In genomic region chr17:1107777-1108559, GRCh38 we compare ENCODE assay signal across 8 cellular contexts.
DNase-seq lines count a peak whose midpoint lies in the region; ATAC-seq and TF ChIP-seq lines count a peak whose summit lies in the region.

No MANE protein-coding gene starts in this region.

- H3K9ac ChIP-seq in Karpas-422 (ENCODE audit: low read length) (no peak overlapping the region; the same call in 1 of the 2 replicates), colonic mucosa (ENCODE audit: low read depth in 2 of 2, low read length in 2 of 2) (peak overlapping the region; percentile 84 to 95), mesendoderm (ENCODE audit: low read length) (peak overlapping the region; percentile 86)

- no peak overlapping the region for H2BK15ac ChIP-seq in mesendoderm (replicated peaks; ENCODE audit: low read depth)

- no peak overlapping the region for H4K8ac ChIP-seq in mesendoderm (ENCODE audit: low read depth, low read length)

- H3K79me2 ChIP-seq in Karpas-422 (ENCODE audit: low read length) (peaks cover 88% of the 10 kb centered on the region), mesendoderm (ENCODE audit: control insufficient read depth, insufficient read depth, low read length) (no peaks in the 10 kb centered on the region)

- DNase-seq in AG10803 (ENCODE audit: low read depth), result no peak
- DNase-seq in Karpas-422, result no peak
- peak; percentile 81 for DNase-seq in colonic mucosa
- no peak for DNase-seq in mesendoderm
- DNase-seq in uterus, result no peak
- no peak for DNase-seq in NCI-H345 (lab: John Stamatoyannopoulos, UW)

- ATAC-seq in GM18873 (IDR thresholded peaks at IDR 0.05; ENCODE audit: low FRiP score, unreplicated experiment) (no peak), HG03135 (IDR thresholded peaks at IDR 0.05; ENCODE audit: unreplicated experiment) (no peak)

- TF ChIP-seq CTCF in AG10803 (conservative IDR thresholded peaks at IDR 0.05; ENCODE audit: low read length) (no peak), colonic mucosa (IDR thresholded peaks at IDR 0.05) (no peak), uterus (IDR thresholded peaks at IDR 0.05) (no peak)

- intact Hi-C loops in colonic mucosa (cut with DNase I), result no loop called here
- intact Hi-C loops in uterus (cut with DNase I; ENCODE audit: low total_unique reads), result no loop called here

- no peak overlapping the region for H4K5ac ChIP-seq in mesendoderm (ENCODE audit: low read length)

- no peaks in the 10 kb centered on the region for H3K9me2 ChIP-seq in Karpas-422 (replicated peaks; ENCODE audit: insufficient read depth, low read length)

- H2BK120ac ChIP-seq in mesendoderm (ENCODE audit: low read depth, low read length), result no peak overlapping the region

- no peaks in the 10 kb centered on the region for H3K9me3 ChIP-seq in Karpas-422 (ENCODE audit: low read length)
- no peaks in the 10 kb centered on the region for H3K9me3 ChIP-seq in colonic mucosa
- H3K9me3 ChIP-seq in uterus, result no peaks in the 10 kb centered on the region

- H3K4me2 ChIP-seq in Karpas-422 (ENCODE audit: low read depth, low read length, poor library complexity, severe bottlenecking) (peak overlapping the region; percentile 85), mesendoderm (ENCODE audit: low read length) (peak overlapping the region; percentile 89)

- no peak overlapping the region for H2BK5ac ChIP-seq in mesendoderm (ENCODE audit: low read length)

- no peak overlapping the region for H2AK5ac ChIP-seq in mesendoderm (ENCODE audit: low read length)

- H3K36me3 ChIP-seq in Karpas-422 (ENCODE audit: insufficient read depth, low read length) (peaks cover 9% of the 10 kb centered on the region; the same call in 1 of the 2 replicates), colonic mucosa (no peaks in the 10 kb centered on the region), mesendoderm (ENCODE audit: control insufficient read depth, insufficient read depth, low read length) (no peaks in the 10 kb centered on the region), uterus (no peaks in the 10 kb centered on the region)

- H3K4ac ChIP-seq in mesendoderm (ENCODE audit: low read depth, low read length), result no peak overlapping the region

- peak overlapping the region; percentile 79 for H3K4me3 ChIP-seq in AG10803 (ENCODE audit: low read length)
- H3K4me3 ChIP-seq in Karpas-422 (ENCODE audit: low read length), result peak overlapping the region; percentile 67
- peak overlapping the region; percentile 80 for H3K4me3 ChIP-seq in colonic mucosa
- H3K4me3 ChIP-seq in mesendoderm (ENCODE audit: low read length), result peak overlapping the region; percentile 28
- H3K4me3 ChIP-seq in uterus, result peak overlapping the region; percentile 43 to 80

- H3K56ac ChIP-seq in mesendoderm (ENCODE audit: low read length), result peak overlapping the region; percentile 96

- H3K18ac ChIP-seq in mesendoderm (ENCODE audit: low read length), result no peak overlapping the region

- H3K23ac ChIP-seq in mesendoderm (ENCODE audit: low read length), result no peak overlapping the region

- H4K20me1 ChIP-seq in Karpas-422 (ENCODE audit: insufficient read depth, low read depth, low read length), result peaks cover 31% of the 10 kb centered on the region; the same call in 1 of the 2 replicates

- H3K27ac ChIP-seq in Karpas-422 (ENCODE audit: low read length) (no peak overlapping the region), colonic mucosa (peak overlapping the region; percentile 96), mesendoderm (ENCODE audit: low read depth, low read length) (no peak overlapping the region), uterus (peak overlapping the region; percentile 72 to 90)

- H3K4me1 ChIP-seq in Karpas-422 (ENCODE audit: low read length), result peaks cover 49% of the 10 kb centered on the region
- peaks cover 29% of the 10 kb centered on the region for H3K4me1 ChIP-seq in colonic mucosa
- H3K4me1 ChIP-seq in mesendoderm (ENCODE audit: control insufficient read depth, low read depth, low read length), result peaks cover 3% of the 10 kb centered on the region
- H3K4me1 ChIP-seq in uterus, result peaks cover 0 to 26% of the 10 kb centered on the region in 2 donors

- no CpG with 5 or more reads among the region's 25 CpGs for WGBS in mesendoderm (ENCODE audit: extremely low coverage, insufficient coverage, low lambda C conversion rate)

- H3K79me1 ChIP-seq in mesendoderm (ENCODE audit: low read length), result no peaks in the 10 kb centered on the region

- no peak for TF ChIP-seq POLR2A in uterus (IDR thresholded peaks at IDR 0.05)

- H3K27me3 ChIP-seq in Karpas-422 (ENCODE audit: low read length), result no peaks in the 10 kb centered on the region
- no peaks in the 10 kb centered on the region for H3K27me3 ChIP-seq in colonic mucosa
- H3K27me3 ChIP-seq in mesendoderm (ENCODE audit: insufficient read depth, low read length, poor library complexity), result no peaks in the 10 kb centered on the region
- no peaks in the 10 kb centered on the region for H3K27me3 ChIP-seq in uterus

- H2AFZ ChIP-seq in Karpas-422 (ENCODE audit: low read length), result no peak overlapping the region

Comparison
In these comparisons a context has a peak if more than half of its experiments do, and no peak if none do; other contexts are left out.
1. H3K4me3 ChIP-seq: peak in every context shown above with its lines; median percentile 80 in colonic mucosa; 79 in AG10803; 67 in Karpas-422; 62 in uterus; 28 in mesendoderm.
2. H3K27ac ChIP-seq: peak in colonic mucosa (single experiment) and uterus (2 of 2); none in Karpas-422 (single experiment) and mesendoderm (single experiment).